Comparison of ENCODE assay signal across 9 cellular contexts in the genomic region with DNA sequence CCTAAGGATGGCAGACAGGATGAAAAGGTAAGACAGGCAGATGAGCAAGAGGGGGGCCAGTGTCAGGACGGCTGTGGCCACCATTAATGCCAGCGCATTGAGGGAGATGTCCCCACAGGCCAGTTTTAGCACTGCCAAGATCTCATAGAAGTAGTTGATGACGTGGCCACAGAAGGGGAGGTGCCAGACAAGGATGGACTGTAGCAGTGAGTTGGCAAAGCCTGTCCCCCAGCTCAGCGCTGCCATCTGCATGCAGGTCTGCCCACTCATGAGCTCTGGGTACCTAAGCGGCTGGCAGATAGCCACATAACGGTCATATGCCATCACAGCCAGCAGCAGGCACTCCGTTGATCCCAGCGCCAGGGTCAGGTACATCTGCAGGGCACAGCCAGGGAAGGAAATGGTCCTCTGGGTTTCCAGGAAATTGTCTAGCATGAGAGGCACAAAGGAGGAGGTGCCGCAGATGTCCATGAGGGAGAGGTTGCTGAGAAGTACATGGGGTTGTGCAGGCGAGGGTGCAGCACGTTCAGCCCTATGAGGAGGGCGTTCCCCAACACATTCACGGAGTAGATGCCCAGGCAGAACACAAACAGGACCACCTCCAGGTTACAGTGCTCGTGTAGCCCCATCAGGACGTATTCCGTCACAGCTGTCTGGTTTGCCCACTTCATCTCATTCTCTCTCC. TPM values are rescaled to one million over a fixed set of nuclear protein-coding genes. Genes with fewer than 3 reads are reported as not detected.
A peak's percentile ranks its signal among the peaks of the same experiment; 100 is the strongest.
DNase-seq lines count a peak whose midpoint lies in the region; ATAC-seq and TF ChIP-seq lines count a peak whose summit lies in the region.
"Had no signal": no experiment of that assay in that cellular context is flagged by ENCODE, and none has a peak within 500 bp of the region (broad histone marks: within the 10 kb centered on the region; RNA-seq: fewer than 3 reads in every experiment).

No MANE protein-coding gene starts in this region.

- no peaks in the 10 kb centered on the region for H3K9me3 ChIP-seq in H9 (ENCODE audit: control insufficient read depth, low read depth, low read length)

- WGBS in H9 (ENCODE audit: extremely low coverage, insufficient read length, low lambda C conversion rate) = no CpG with 5 or more reads among the region's 16 CpGs

- no peak overlapping the region for H3K27ac Mint-ChIP-seq in natural killer cell
- no peak overlapping the region for H3K27ac Mint-ChIP-seq in H9

- H2AFZ ChIP-seq in H9 (ENCODE audit: low read length) = no peak overlapping the region

- no peaks in the 10 kb centered on the region for H3K79me1 ChIP-seq in H9 (ENCODE audit: insufficient read depth, low read depth, low read length, poor library complexity, severe bottlenecking)

- H3K23ac ChIP-seq in H9 (ENCODE audit: insufficient read length, low read depth, low read length) = no peak overlapping the region

- no peak overlapping the region for H4K8ac ChIP-seq in H9 (replicated peaks; ENCODE audit: insufficient read length, low read depth, low read length)

- H3K27ac ChIP-seq in brain microvascular endothelial cell (no peak overlapping the region), H9 (ENCODE audit: insufficient read length, low read depth, low read length) (no peak overlapping the region)

- TF ChIP-seq CTCF in LNCaP clone FGC (IDR thresholded peaks at IDR 0.05; ENCODE audit: control insufficient read depth, extremely low read depth, insufficient read depth) (peak; percentile 14; the same call in 1 of the 2 replicates), brain microvascular endothelial cell (IDR thresholded peaks at IDR 0.05; ENCODE audit: low read depth, low read length, missing control alignments) (peak; percentile 19), natural killer cell (IDR thresholded peaks at IDR 0.05) (no peak), H9 (conservative IDR thresholded peaks at IDR 0.05) (no peak)

- in situ Hi-C loops in brain microvascular endothelial cell (cut with HindIII; ENCODE audit: low pct_ligation_motif_present, low sequenced_read_pairs) = no loop called here

- H2BK15ac ChIP-seq in H9 (ENCODE audit: low read depth, low read length) = no peak overlapping the region

- no peaks in the 10 kb centered on the region for H3K36me3 Mint-ChIP-seq in natural killer cell
- H3K36me3 Mint-ChIP-seq in H9 (ENCODE audit: insufficient read depth in 1 of 3, low read depth in 3 of 3) = no peaks in the 10 kb centered on the region

- H3K56ac ChIP-seq in H9 (ENCODE audit: insufficient read length, low read depth, low read length) = no peak overlapping the region

- no peaks in the 10 kb centered on the region for H3K23me2 ChIP-seq in H9 (ENCODE audit: insufficient read length, low read depth, low read length, poor library complexity, severe bottlenecking)

- H3K27me3 ChIP-seq in brain microvascular endothelial cell (replicated peaks) (peaks cover 1% of the 10 kb centered on the region), H9 (ENCODE audit: insufficient read depth, low read length) (no peaks in the 10 kb centered on the region)

- no peak overlapping the region for H3T11ph ChIP-seq in H9 (ENCODE audit: low read length)

- H3K27me3 Mint-ChIP-seq in natural killer cell (ENCODE audit: low read depth in 2 of 2) (peaks cover 19 to 23% of the 10 kb centered on the region in 2 donors), H9 (ENCODE audit: low read depth) (peaks cover 42% of the 10 kb centered on the region)

- peaks cover 7 to 14% of the 10 kb centered on the region in 2 donors for H3K4me1 Mint-ChIP-seq in natural killer cell
- peaks cover 6% of the 10 kb centered on the region in 2 experiments for H3K4me1 Mint-ChIP-seq in H9

- H3K4me3 Mint-ChIP-seq in natural killer cell = no peak overlapping the region
- H3K4me3 Mint-ChIP-seq in H9 = no peak overlapping the region

- DNase-seq in Daoy (ENCODE audit: low read depth) (peak; percentile 61), LNCaP clone FGC (ENCODE audit: low read depth) (no peak), brain microvascular endothelial cell (no peak), natural killer cell (peak; percentile 13), H9 (no peak), NOMO-1 treated with DMSO at 0.1 percent for 48 hours (lab: John Stamatoyannopoulos, UW; ENCODE audit: unreplicated experiment) (no peak)

- no peak overlapping the region for H2BK5ac ChIP-seq in H9 (ENCODE audit: insufficient read length, low read length)

- H3K9me3 Mint-ChIP-seq in natural killer cell (no peaks in the 10 kb centered on the region), H9 (no peaks in the 10 kb centered on the region)

- no peak overlapping the region for H2BK120ac ChIP-seq in H9 (ENCODE audit: low read depth, low read length, poor library complexity, severe bottlenecking)

- intact Hi-C loops in natural killer cell (cut with micrococcal nuclease) = no loop called here

- no peaks in the 10 kb centered on the region for H4K20me1 ChIP-seq in H9 (ENCODE audit: control insufficient read depth, insufficient read depth, insufficient read length)

- no peak overlapping the region for H3K4me2 ChIP-seq in H9 (ENCODE audit: insufficient read depth, insufficient read length, low read length)

- H3K4me1 ChIP-seq in H9 (ENCODE audit: insufficient read depth, low read length) = no peaks in the 10 kb centered on the region

- no peak overlapping the region for H3K14ac ChIP-seq in H9 (ENCODE audit: insufficient read depth, low read length)

- H3K79me2 ChIP-seq in H9 (ENCODE audit: insufficient read depth, low read length) = no peaks in the 10 kb centered on the region

- peak in 2 of 3 donors; percentile 61 to 67 for ATAC-seq in natural killer cell
- no peak for ATAC-seq in HG02852 (IDR thresholded peaks at IDR 0.05; ENCODE audit: unreplicated experiment)
- no peak for ATAC-seq in HG03095 (IDR thresholded peaks at IDR 0.05; ENCODE audit: unreplicated experiment)

- H2AK5ac ChIP-seq in H9 (ENCODE audit: insufficient read length, low read length) = no peak overlapping the region

- H2BK20ac ChIP-seq in H9 (ENCODE audit: low read depth, low read length, poor library complexity, severe bottlenecking) = no peak overlapping the region

- no peak overlapping the region for H3K18ac ChIP-seq in H9 (ENCODE audit: insufficient read length, low read depth, low read length)

- no peak overlapping the region for H4K5ac ChIP-seq in H9 (ENCODE audit: insufficient read length, low read depth, low read length)

- no peak overlapping the region for H2BK12ac ChIP-seq in H9 (ENCODE audit: insufficient read length, low read depth, low read length)

- H3K4me3 ChIP-seq in LNCaP clone FGC (ENCODE audit: low read depth, low read length) (no peak overlapping the region), brain microvascular endothelial cell (ENCODE audit: low read depth, low read length) (no peak overlapping the region)

- H3K9ac ChIP-seq in H9 (ENCODE audit: extremely low read depth, insufficient read length, low read length) = no peak overlapping the region

- H3K4ac ChIP-seq in H9 (ENCODE audit: low read depth, low read length) = no peak overlapping the region

- H3K36me3 ChIP-seq in brain microvascular endothelial cell (replicated peaks) = no peaks in the 10 kb centered on the region

- H4K91ac ChIP-seq in H9 (ENCODE audit: insufficient read length, low read depth, low read length) = no peak overlapping the region

RNA-seq across cellular contexts. Expression of a gene that starts 10.7 kb away (rescaled TPM):
- total RNA-seq in Daoy (2014; rRNA removed; shearing (Covaris generic)) = not detected in 2 replicates
- not detected for total RNA-seq in natural killer cell
- total RNA-seq in H9 (2021) = not detected in 2 replicates
- total RNA-seq: urinary bladder had no signal

RNA-seq across cellular contexts. Expression of a gene that starts 30.4 kb away (rescaled TPM):
- total RNA-seq in Daoy (2014; rRNA removed; shearing (Covaris generic)) = 1.1 and 2.0 TPM in 2 replicates
- total RNA-seq in natural killer cell = 1 to 10 TPM; 5.2 to 7.8 (median 5.4) TPM
- total RNA-seq in H9 (2021) = 7.9 and 9.3 TPM in 2 replicates

RNA-seq across cellular contexts. Expression of a gene that starts 30.9 kb away (rescaled TPM):
- not detected in 2 replicates for total RNA-seq in Daoy (2014; rRNA removed; shearing (Covaris generic))
- total RNA-seq in natural killer cell (not detected), H9 (2021) (not detected in 2 replicates)

RNA-seq across cellular contexts. Expression of a gene that starts 44.6 kb away (rescaled TPM):
- 72.7 and 94.8 TPM in 2 replicates for total RNA-seq in Daoy (2014; rRNA removed; shearing (Covaris generic))
- total RNA-seq in natural killer cell (10 to 100 TPM; 25.8 to 27.5 (median 25.9) TPM), H9 (2021) (30.9 and 35.9 TPM in 2 replicates)

RNA-seq across cellular contexts. Expression of a gene that starts 46.5 kb away (rescaled TPM):
- 1.8 and 3.5 TPM in 2 replicates for total RNA-seq in Daoy (2014; rRNA removed; shearing (Covaris generic))
- not detected for total RNA-seq in natural killer cell
- total RNA-seq in H9 (2021) = not detected in 2 replicates

Comparison
In these comparisons a context has a peak if more than half of its experiments do, and no peak if none do; other contexts are left out.
1. DNase-seq: peak in Daoy (single experiment) and natural killer cell (single experiment); none in LNCaP clone FGC (single experiment), brain microvascular endothelial cell (single experiment), H9 (single experiment) and NOMO-1 treated with DMSO at 0.1 percent for 48 hours (single experiment).
2. CTCF ChIP-seq: peak in LNCaP clone FGC (single experiment) and brain microvascular endothelial cell (single experiment); none in natural killer cell (single experiment) and H9 (single experiment).
3. ATAC-seq: peak in natural killer cell (2 of 3); none in HG02852 (single experiment) and HG03095 (single experiment).